Comparison of ENCODE assay signal across 8 cellular contexts in genomic region chr2:218892693-218893348, GRCh38. TPM values are rescaled to one million over a fixed set of nuclear protein-coding genes. Genes with fewer than 3 reads are reported as not detected.
DNase-seq lines count a peak whose midpoint lies in the region; ATAC-seq and TF ChIP-seq lines count a peak whose summit lies in the region.

No MANE protein-coding gene starts in this region.

- peaks cover 57% of the 10 kb centered on the region for H3K27me3 Mint-ChIP-seq in activated CD4-positive, alpha-beta T cell treated with anti-CD3 and anti-CD28 coated beads, Interleukin-2, amount 10 ng/mL, durations not matched to agents 24 days and 14 days

- H3K27ac Mint-ChIP-seq in activated CD4-positive, alpha-beta T cell treated with anti-CD3 and anti-CD28 coated beads, Interleukin-2, amount 10 ng/mL, durations not matched to agents 24 days and 14 days = peak overlapping the region; percentile 72

- intact Hi-C loops in activated CD4-positive, alpha-beta T cell treated with anti-CD3 and anti-CD28 coated beads, Interleukin-2, amount 10 ng/mL, durations not matched to agents 24 days and 14 days (cut with micrococcal nuclease) = no loop called here

- peaks cover 45% of the 10 kb centered on the region for H3K4me1 Mint-ChIP-seq in activated CD4-positive, alpha-beta T cell treated with anti-CD3 and anti-CD28 coated beads, Interleukin-2, amount 10 ng/mL, durations not matched to agents 24 days and 14 days

- ATAC-seq in GM18868 (IDR thresholded peaks at IDR 0.05; ENCODE audit: unreplicated experiment) (peak; percentile 44), HG03097 (IDR thresholded peaks at IDR 0.05; ENCODE audit: low FRiP score, unreplicated experiment) (peak; percentile 47)

- peaks cover 4% of the 10 kb centered on the region for H3K9me3 Mint-ChIP-seq in activated CD4-positive, alpha-beta T cell treated with anti-CD3 and anti-CD28 coated beads, Interleukin-2, amount 10 ng/mL, durations not matched to agents 24 days and 14 days

- DNase-seq in AG09319 (ENCODE audit: extremely low read depth, low read depth) (no peak), NCI-H510A (lab: John Stamatoyannopoulos, UW) (peak; percentile 60), dermis blood vessel endothelial cell (peak; percentile 68), mesenteric fat pad (ENCODE audit: low spot score) (peak; percentile 91)
- peak; percentile 94 for DNase-seq in activated CD4-positive, alpha-beta T cell treated with anti-CD3 and anti-CD28 coated beads, Interleukin-2, amount 10 ng/mL, durations not matched to agents 24 days and 14 days
- peak; percentile 62 for DNase-seq in stimulated activated CD8-positive, alpha-beta memory T cell treated with anti-CD3 and anti-CD28 coated beads, Interleukin-15, amount 100 ng/mL, for 24 hours (ENCODE audit: low read depth)

- peaks cover 2% of the 10 kb centered on the region for H3K36me3 Mint-ChIP-seq in activated CD4-positive, alpha-beta T cell treated with anti-CD3 and anti-CD28 coated beads, Interleukin-2, amount 10 ng/mL, durations not matched to agents 24 days and 14 days (ENCODE audit: low read depth)

- TF ChIP-seq CTCF in AG09319 (IDR thresholded peaks at IDR 0.05; ENCODE audit: low read depth, low read length) = peak; percentile 29

- peak overlapping the region; percentile 72 for H3K4me3 Mint-ChIP-seq in activated CD4-positive, alpha-beta T cell treated with anti-CD3 and anti-CD28 coated beads, Interleukin-2, amount 10 ng/mL, durations not matched to agents 24 days and 14 days

RNA-seq across cellular contexts. Expression of gene WNT10A, which starts 12.2 kb away (rescaled TPM):
- total RNA-seq in activated CD4-positive, alpha-beta T cell treated with anti-CD3 and anti-CD28 coated beads, Interleukin-2, amount 10 ng/mL, durations not matched to agents 24 days and 14 days = 0.12 and 0.28 TPM in 2 replicates
- total RNA-seq in dermis blood vessel endothelial cell (under 0.01 and 0.05 TPM in 2 replicates), mesenteric fat pad (not detected)

RNA-seq across cellular contexts. Expression of gene WNT6, which starts 33.2 kb away (rescaled TPM):
- total RNA-seq in activated CD4-positive, alpha-beta T cell treated with anti-CD3 and anti-CD28 coated beads, Interleukin-2, amount 10 ng/mL, durations not matched to agents 24 days and 14 days = not detected in 2 replicates
- not detected in 2 replicates for total RNA-seq in dermis blood vessel endothelial cell
- total RNA-seq in mesenteric fat pad = 0.90 TPM
